ENCODE assay signal across 20 cellular contexts in genomic region chr12:74897425-74898211, GRCh38.
A peak's percentile ranks its signal among the peaks of the same experiment; 100 is the strongest.
DNase-seq lines count a peak whose midpoint lies in the region; ATAC-seq lines count a peak whose summit lies in the region.
"Had no signal": no experiment of that assay in that cellular context is flagged by ENCODE, and none has a peak within 500 bp of the region (broad histone marks: within the 10 kb centered on the region; RNA-seq: fewer than 3 reads in every experiment).

No MANE protein-coding gene starts in this region.

- no peaks in the 10 kb centered on the region for H3K27me3 Mint-ChIP-seq in activated naive CD4-positive, alpha-beta T cell treated with anti-CD3 and anti-CD28 coated beads, Interleukin-2, amount 10 ng/mL, durations not matched to agents 7 days and 5 days
- no peaks in the 10 kb centered on the region for H3K27me3 Mint-ChIP-seq in activated CD4-positive, alpha-beta memory T cell treated with anti-CD3 and anti-CD28 coated beads, Interleukin-2, amount 10 ng/mL, durations not matched to agents 7 days and 5 days
- H3K27me3 Mint-ChIP-seq: central memory CD8-positive, alpha-beta T cell had no signal

- POLR2A ChIA-PET in activated CD4-positive, alpha-beta memory T cell treated with anti-CD3 and anti-CD28 coated beads, Interleukin-2, amount 10 ng/mL, durations not matched to agents 7 days and 5 days (lab: Charles Lee), result interaction anchor here (1.2 kb wide), 1 partner anchor 103 kb away, joined by 3 read pairs; no protein-coding TSS in a partner anchor

- CTCF ChIA-PET in activated naive CD4-positive, alpha-beta T cell treated with anti-CD3 and anti-CD28 coated beads, Interleukin-2, amount 10 ng/mL, durations not matched to agents 7 days and 5 days (lab: Charles Lee), result no interaction called here
- CTCF ChIA-PET in activated CD4-positive, alpha-beta memory T cell treated with anti-CD3 and anti-CD28 coated beads, Interleukin-2, amount 10 ng/mL, durations not matched to agents 7 days and 5 days (lab: Charles Lee), result no interaction called here

- no peaks in the 10 kb centered on the region for H3K9me3 Mint-ChIP-seq in activated naive CD4-positive, alpha-beta T cell treated with anti-CD3 and anti-CD28 coated beads, Interleukin-2, amount 10 ng/mL, durations not matched to agents 7 days and 5 days
- H3K9me3 Mint-ChIP-seq in activated CD4-positive, alpha-beta memory T cell treated with anti-CD3 and anti-CD28 coated beads, Interleukin-2, amount 10 ng/mL, durations not matched to agents 7 days and 5 days, result no peaks in the 10 kb centered on the region
- H3K9me3 Mint-ChIP-seq in stimulated activated effector memory CD8-positive, alpha-beta T cell treated with anti-CD3 and anti-CD28 coated beads, Interleukin-12 subunit alpha, Interleukin-12 subunit beta, amount 100 ng/mL, for 72 hours, result peaks cover 5% of the 10 kb centered on the region

- peak; percentile 38 for ATAC-seq in HG03520 (IDR thresholded peaks at IDR 0.05; ENCODE audit: unreplicated experiment)
- peak; percentile 85 for ATAC-seq in stimulated activated effector memory CD8-positive, alpha-beta T cell treated with anti-CD3 and anti-CD28 coated beads, Interleukin-12 subunit alpha, Interleukin-12 subunit beta, amount 100 ng/mL, for 72 hours
- ATAC-seq: gastroesophageal sphincter, left cardiac atrium, natural killer cell had no signal

- H3K4me1 Mint-ChIP-seq in activated naive CD4-positive, alpha-beta T cell treated with anti-CD3 and anti-CD28 coated beads, Interleukin-2, amount 10 ng/mL, durations not matched to agents 7 days and 5 days, result peaks cover 7% of the 10 kb centered on the region
- peaks cover 26% of the 10 kb centered on the region for H3K4me1 Mint-ChIP-seq in activated CD4-positive, alpha-beta memory T cell treated with anti-CD3 and anti-CD28 coated beads, Interleukin-2, amount 10 ng/mL, durations not matched to agents 7 days and 5 days
- H3K4me1 Mint-ChIP-seq in stimulated activated effector memory CD8-positive, alpha-beta T cell treated with anti-CD3 and anti-CD28 coated beads, Interleukin-12 subunit alpha, Interleukin-12 subunit beta, amount 100 ng/mL, for 72 hours, result peaks cover 6% of the 10 kb centered on the region
- H3K4me1 Mint-ChIP-seq: central memory CD8-positive, alpha-beta T cell; natural killer cell had no signal

- DNase-seq in activated naive CD4-positive, alpha-beta T cell treated with anti-CD3 and anti-CD28 coated beads, Interleukin-2, amount 10 ng/mL, durations not matched to agents 7 days and 5 days, result no peak
- no peak for DNase-seq in activated naive CD4-positive, alpha-beta T cell (lab: John Stamatoyannopoulos, UW)
- peak; percentile 27 for DNase-seq in activated CD4-positive, alpha-beta memory T cell treated with anti-CD3 and anti-CD28 coated beads, Interleukin-2, amount 10 ng/mL, durations not matched to agents 7 days and 5 days
- no peak for DNase-seq in stimulated activated effector memory CD8-positive, alpha-beta T cell treated with anti-CD3 and anti-CD28 coated beads, Interleukin-12 subunit alpha, Interleukin-12 subunit beta, amount 100 ng/mL, for 72 hours (ENCODE audit: low spot score in 2 of 2)
- DNase-seq in iPS-NIHi11 (ENCODE audit: low spot score) (no peak), GF-D8 (lab: John Stamatoyannopoulos, UW) (no peak)
- DNase-seq: activated CD8-positive, alpha-beta memory T cell treated with anti-CD3 and anti-CD28 coated beads for 24 hours; activated gamma-delta T cell; aorta; IMR-90; left cardiac atrium; natural killer cell; NCI-H1930; NCI-H446 treated with DMSO at 0.1 percent for 48 hours; stimulated activated naive CD4-positive, alpha-beta T cell; SW 1271; thyroid gland had no signal

- H3K27ac Mint-ChIP-seq in activated naive CD4-positive, alpha-beta T cell treated with anti-CD3 and anti-CD28 coated beads, Interleukin-2, amount 10 ng/mL, durations not matched to agents 7 days and 5 days, result peak overlapping the region; percentile 59
- H3K27ac Mint-ChIP-seq in activated CD4-positive, alpha-beta memory T cell treated with anti-CD3 and anti-CD28 coated beads, Interleukin-2, amount 10 ng/mL, durations not matched to agents 7 days and 5 days, result peak overlapping the region; percentile 59
- H3K27ac Mint-ChIP-seq in stimulated activated effector memory CD8-positive, alpha-beta T cell treated with anti-CD3 and anti-CD28 coated beads, Interleukin-12 subunit alpha, Interleukin-12 subunit beta, amount 100 ng/mL, for 72 hours, result peak overlapping the region; percentile 20
- H3K27ac Mint-ChIP-seq: natural killer cell had no signal

- no peaks in the 10 kb centered on the region for H3K36me3 Mint-ChIP-seq in activated naive CD4-positive, alpha-beta T cell treated with anti-CD3 and anti-CD28 coated beads, Interleukin-2, amount 10 ng/mL, durations not matched to agents 7 days and 5 days
- H3K36me3 Mint-ChIP-seq in activated CD4-positive, alpha-beta memory T cell treated with anti-CD3 and anti-CD28 coated beads, Interleukin-2, amount 10 ng/mL, durations not matched to agents 7 days and 5 days (ENCODE audit: low read depth), result no peaks in the 10 kb centered on the region
- no peaks in the 10 kb centered on the region for H3K36me3 Mint-ChIP-seq in stimulated activated effector memory CD8-positive, alpha-beta T cell treated with anti-CD3 and anti-CD28 coated beads, Interleukin-12 subunit alpha, Interleukin-12 subunit beta, amount 100 ng/mL, for 72 hours
- H3K36me3 Mint-ChIP-seq: natural killer cell had no signal

- no peak overlapping the region for H3K4me3 Mint-ChIP-seq in activated naive CD4-positive, alpha-beta T cell treated with anti-CD3 and anti-CD28 coated beads, Interleukin-2, amount 10 ng/mL, durations not matched to agents 7 days and 5 days
- peak overlapping the region; percentile 50 for H3K4me3 Mint-ChIP-seq in activated CD4-positive, alpha-beta memory T cell treated with anti-CD3 and anti-CD28 coated beads, Interleukin-2, amount 10 ng/mL, durations not matched to agents 7 days and 5 days
- H3K4me3 Mint-ChIP-seq in stimulated activated effector memory CD8-positive, alpha-beta T cell treated with anti-CD3 and anti-CD28 coated beads, Interleukin-12 subunit alpha, Interleukin-12 subunit beta, amount 100 ng/mL, for 72 hours, result peak overlapping the region; percentile 18
- H3K4me3 Mint-ChIP-seq: central memory CD8-positive, alpha-beta T cell; natural killer cell had no signal
